In the genomic region with DNA sequence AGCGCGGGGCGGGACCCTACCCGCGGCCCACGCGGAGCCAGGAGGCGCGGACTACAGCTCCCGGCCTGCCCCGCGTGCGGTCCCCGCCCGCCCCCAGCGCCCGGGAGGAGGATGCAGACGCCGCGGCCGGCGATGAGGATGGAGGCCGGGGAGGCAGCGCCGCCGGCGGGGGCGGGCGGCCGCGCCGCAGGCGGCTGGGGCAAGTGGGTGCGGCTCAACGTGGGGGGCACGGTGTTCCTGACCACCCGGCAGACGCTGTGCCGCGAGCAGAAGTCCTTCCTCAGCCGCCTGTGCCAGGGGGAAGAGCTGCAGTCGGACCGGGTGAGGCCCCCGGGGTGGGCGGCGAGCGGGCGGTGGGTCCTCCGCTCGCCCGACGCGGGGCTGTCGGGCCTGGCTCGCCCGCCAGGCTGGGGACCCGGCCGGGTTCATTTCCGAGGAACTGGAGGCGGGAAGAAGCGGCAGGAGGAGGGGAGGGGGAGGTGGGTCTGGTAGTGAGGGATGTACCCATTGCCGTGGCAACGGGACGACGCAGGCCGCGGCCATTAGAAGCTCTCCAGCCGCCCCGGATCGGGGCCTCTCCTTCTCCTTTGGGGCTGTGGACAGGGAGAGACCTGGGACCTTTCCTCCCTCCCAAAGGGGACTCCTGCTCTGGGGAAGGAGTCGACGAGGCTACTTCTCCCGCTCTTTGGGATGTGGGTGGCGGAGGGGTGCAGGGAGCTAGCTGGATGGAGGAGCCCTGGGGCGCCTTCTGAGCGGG, we compare ENCODE assay signal across 8 cellular contexts. TPM values are rescaled to one million over a fixed set of nuclear protein-coding genes. Genes with fewer than 3 reads are reported as not detected.
DNase-seq lines count a peak whose midpoint lies in the region; ATAC-seq and TF ChIP-seq lines count a peak whose summit lies in the region.

Gene KCTD17, plus strand, starts transcription at position 114 of the 757 bp plus-strand sequence. Its CDS starts 19 bp downstream, at position 133.

- peaks cover 6% of the 10 kb centered on the region for H3K4me1 ChIP-seq in osteoblast (ENCODE audit: insufficient read depth, low read length)

- H3K36me3 ChIP-seq in SK-N-MC (ENCODE audit: insufficient read depth, low read length) (no peaks in the 10 kb centered on the region), osteoblast (ENCODE audit: insufficient read depth, low read length) (peaks cover 20% of the 10 kb centered on the region)

- TF ChIP-seq CTCF in osteoblast (IDR thresholded peaks at IDR 0.05; ENCODE audit: extremely low read depth, low read depth, low read length): no peak

- H3K9ac ChIP-seq in SK-N-MC (ENCODE audit: insufficient read length): no peak within 1 kb of the TSS

- H3K9me3 ChIP-seq in SK-N-MC (ENCODE audit: low read depth, low read length) (no peaks in the 10 kb centered on the region), osteoblast (ENCODE audit: low read depth, low read length) (no peaks in the 10 kb centered on the region)

- H3K4me3 ChIP-seq in SK-N-MC: peak within 1 kb of the TSS; percentile 28; the same call in 1 of the 2 replicates
- H3K4me3 ChIP-seq in osteoblast (ENCODE audit: insufficient read depth, low read length): peak within 1 kb of the TSS; percentile 88

- ATAC-seq in HG03521 (IDR thresholded peaks at IDR 0.05; ENCODE audit: unreplicated experiment): peak; percentile 82

- H3K27ac ChIP-seq in SK-N-MC (no peak within 1 kb of the TSS), osteoblast (ENCODE audit: low read depth, low read length) (no peak within 1 kb of the TSS), temporal lobe (ENCODE audit: low read depth, low read length) (peak within 1 kb of the TSS; percentile 24)

- H3K27me3 ChIP-seq in osteoblast (ENCODE audit: insufficient read depth, low read length): no peaks in the 10 kb centered on the region

- H2AFZ ChIP-seq in osteoblast (ENCODE audit: low read length): peak within 1 kb of the TSS; percentile 89

- H3K4me2 ChIP-seq in osteoblast (ENCODE audit: insufficient read depth, low read length): peak within 1 kb of the TSS; percentile 87

- DNase-seq in NCI-H524 (lab: John Stamatoyannopoulos, UW) (peak; percentile 18 to 77), NCI-H524 treated with DMSO at 0.1 percent for 48 hours (lab: John Stamatoyannopoulos, UW) (no peak), SK-N-MC (ENCODE audit: low read depth, low spot score) (no peak), glomerular visceral epithelial cell (ENCODE audit: extremely low spot score) (peak; percentile 67), osteoblast (ENCODE audit: insufficient read length, low spot score, missing footprints) (peak; percentile 100)
- peak; percentile 79 for DNase-seq in activated naive CD4-positive, alpha-beta T cell treated with anti-CD3 and anti-CD28 coated beads, Interleukin-2, amount 50 U/mL, for 16 hours

- H4K20me1 ChIP-seq in osteoblast (ENCODE audit: insufficient read depth, low read length): no peaks in the 10 kb centered on the region

- H3K79me2 ChIP-seq in osteoblast (ENCODE audit: insufficient read depth, low read length): peaks cover 9% of the 10 kb centered on the region

RNA-seq across cellular contexts. Expression of gene KCTD17, which starts in this region (rescaled TPM):
- 22.7 and 25.0 TPM in 2 replicates for total RNA-seq in osteoblast
- 21.6 TPM for total RNA-seq in temporal lobe

Comparison
In these comparisons a context has a peak if more than half of its experiments do, and no peak if none do; other contexts are left out.
1. DNase-seq: peak in NCI-H524 (2 of 2), activated naive CD4-positive, alpha-beta T cell treated with anti-CD3 and anti-CD28 coated beads, Interleukin-2, amount 50 U/mL, for 16 hours (single experiment), glomerular visceral epithelial cell (single experiment) and osteoblast (single experiment); none in NCI-H524 treated with DMSO at 0.1 percent for 48 hours (single experiment) and SK-N-MC (single experiment).